ENCODE assay signal across 8 cellular contexts in the genomic region with DNA sequence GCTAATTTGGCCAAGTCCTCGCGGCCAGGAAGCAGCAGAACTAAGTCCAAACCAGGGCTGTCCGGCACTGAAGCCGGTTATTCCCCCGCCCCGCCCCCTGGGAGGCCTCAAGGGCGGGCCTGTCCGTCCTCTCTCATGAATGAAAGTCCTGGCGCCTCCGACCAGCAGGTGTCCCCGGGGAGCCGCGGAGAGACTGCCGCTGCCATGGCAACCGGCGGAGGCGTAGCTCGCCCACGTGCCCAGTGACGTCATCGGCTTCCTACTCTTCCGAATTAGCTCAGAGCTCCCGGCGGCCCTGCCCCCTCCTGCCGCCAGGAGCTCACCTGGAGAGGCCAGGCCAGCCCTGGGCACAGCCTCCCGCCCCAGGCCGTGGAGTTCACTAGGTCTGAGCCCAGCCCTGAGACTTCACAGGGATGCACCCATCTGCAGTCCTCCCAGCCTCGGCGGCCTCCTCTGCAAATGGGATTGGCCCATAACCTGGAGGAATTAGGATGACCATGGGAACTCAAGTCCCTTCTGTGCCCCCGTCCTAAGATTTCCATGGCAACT. TPM values are rescaled to one million over a fixed set of nuclear protein-coding genes. Genes with fewer than 3 reads are reported as not detected.
DNase-seq lines count a peak whose midpoint lies in the region; ATAC-seq and TF ChIP-seq lines count a peak whose summit lies in the region.

No MANE protein-coding gene starts in this region.

- H3K9me1 ChIP-seq in IMR-90 (ENCODE audit: insufficient read depth, low read length): no peaks in the 10 kb centered on the region

- peak overlapping the region in 1 of 2 experiments; percentile 37; a peak in 1 of 4 replicates for H4K8ac ChIP-seq in IMR-90 (ENCODE audit: low read depth in 2 of 2, low read length in 2 of 2)

- H3K27me3 ChIP-seq in IMR-90 (ENCODE audit: control insufficient read depth, insufficient read depth, low read length): no peaks in the 10 kb centered on the region

- H3K56ac ChIP-seq in IMR-90 (ENCODE audit: extremely low read depth, insufficient read depth, low read length): no peak overlapping the region

- CTCF ChIA-PET in IMR-90 (lab: Yijun Ruan, JAX) (interaction anchor here (0.7 to 3.2 kb wide), 10 partner anchors 10 to 161 kb away, joined by 3 to 19 read pairs (median 3); a partner anchor contains a TSS), OCI-LY7 (lab: Charles Lee; ENCODE audit: unreplicated experiment) (interaction anchor here (0.6 to 1.0 kb wide), 5 partner anchors 70 to 219 kb away, joined by 3 read pairs; a partner anchor contains a TSS)

- H3K14ac ChIP-seq in IMR-90 (replicated peaks; ENCODE audit: low read depth, low read length): peak overlapping the region; percentile 10; the same call in 1 of the 2 replicates

- H2BK15ac ChIP-seq in IMR-90 (ENCODE audit: low read depth, low read length): no peak overlapping the region

- H2BK120ac ChIP-seq in IMR-90 (ENCODE audit: low read depth, low read length): no peak overlapping the region

- peak; percentile 30; the same call in 1 of the 2 replicates for TF ChIP-seq POLR2A in IMR-90 (IDR thresholded peaks at IDR 0.05; ENCODE audit: low read depth, low read length)

- peak overlapping the region; percentile 86 for H2AK5ac ChIP-seq in IMR-90 (ENCODE audit: low read depth, low read length)

- BruUV-seq in IMR-90 (replicated peaks; lab: Mats Ljungman, UMichigan) (no TSS peak), OCI-LY7 (replicated peaks; lab: Mats Ljungman, UMichigan) (no TSS peak)

- H3K9me2 ChIP-seq in OCI-LY7 (ENCODE audit: insufficient read depth, low read length): no peaks in the 10 kb centered on the region

- no peak overlapping the region for H2BK5ac ChIP-seq in IMR-90 (ENCODE audit: low read depth, low read length, poor library complexity, severe bottlenecking)

- POLR2A ChIA-PET in IMR-90 (lab: Charles Lee; ENCODE audit: unreplicated experiment): no interaction called here
- POLR2A ChIA-PET in OCI-LY7 (lab: Charles Lee): interaction anchor here (0.6 to 0.7 kb wide), 2 partner anchors 62 to 160 kb away, joined by 3 to 4 read pairs; no protein-coding TSS in a partner anchor

- H3K27ac ChIP-seq in IMR-90 (ENCODE audit: insufficient read depth, low read length) (no peak overlapping the region), OCI-LY7 (ENCODE audit: low read depth, low read length, poor library complexity, severe bottlenecking) (peak overlapping the region; percentile 55)

- peak; percentile 85 for DNase-seq in COLO829 (ENCODE audit: low spot score)
- peak; percentile 97 for DNase-seq in IMR-90
- peak; percentile 99 for DNase-seq in OCI-LY7 (ENCODE audit: low spot score)
- DNase-seq in activated T-cell treated with anti-CD3 and anti-CD28 coated beads for 4 hours: peak; percentile 98
- peak; percentile 99 for DNase-seq in epidermal melanocyte (ENCODE audit: insufficient read length, low spot score)
- DNase-seq in midbrain (lab: John Stamatoyannopoulos, UW): peak; percentile 97
- peak; percentile 95 to 96 for DNase-seq in stimulated activated CD8-positive, alpha-beta memory T cell treated with anti-CD3 and anti-CD28 coated beads, Interleukin-15, amount 100 ng/mL, for 48 hours (ENCODE audit: low read depth in 2 of 2)

- H2AK9ac ChIP-seq in IMR-90 (replicated peaks; ENCODE audit: low read depth, low read length, poor library complexity): peak overlapping the region; percentile 95

- 3% methylated on average over 17 of the region's 30 CpGs; no CpG with 5 or more reads in 1 of the 2 experiments for WGBS in IMR-90 (ENCODE audit: extremely low coverage in 2 of 2, insufficient read length in 1 of 2), 2 experiments

- H4K20me1 ChIP-seq in IMR-90 (ENCODE audit: insufficient read depth, low read length) (peaks cover 28% of the 10 kb centered on the region), OCI-LY7 (ENCODE audit: insufficient read depth, low read length) (no peaks in the 10 kb centered on the region)

- ATAC-seq in GM21367 (IDR thresholded peaks at IDR 0.05; ENCODE audit: unreplicated experiment) (peak; percentile 43), IMR-90 (ENCODE audit: low read depth) (peak; percentile 78)

- intact Hi-C loops in IMR-90 (cut with micrococcal nuclease): loop anchor here (2.0 kb wide), 2 partner anchors 93 to 161 kb away; no protein-coding TSS in a partner anchor
- intact Hi-C loops in OCI-LY7 (cut with micrococcal nuclease; ENCODE audit: unreplicated experiment): loop anchor here (1.0 to 10.0 kb wide), 4 partner anchors 21 to 315 kb away; a partner anchor contains a TSS

- H3K79me2 ChIP-seq in OCI-LY7 (ENCODE audit: insufficient read depth, low read depth, low read length): no peaks in the 10 kb centered on the region

- H3K18ac ChIP-seq in IMR-90 (ENCODE audit: low read depth, low read length): no peak overlapping the region

- no peak overlapping the region for H3K9ac ChIP-seq in IMR-90 (ENCODE audit: low read depth, low read length)

- no peaks in the 10 kb centered on the region for H3K9me3 ChIP-seq in IMR-90 (ENCODE audit: control insufficient read depth, insufficient read depth, low read length)
- H3K9me3 ChIP-seq in OCI-LY7 (ENCODE audit: low read length): no peaks in the 10 kb centered on the region

- H3K4me2 ChIP-seq in IMR-90 (ENCODE audit: low read depth, low read length) (peak overlapping the region; percentile 86), OCI-LY7 (ENCODE audit: low read length) (peak overlapping the region; percentile 88)

- dilution Hi-C loops in IMR-90 (cut with HindIII; ENCODE audit: low sequenced_read_pairs, unreplicated experiment): no loop called here

- peak overlapping the region; percentile 1; the same call in 1 of the 2 replicates for H3K4ac ChIP-seq in IMR-90 (ENCODE audit: low read depth, low read length)

- peaks cover 5 to 20% of the 10 kb centered on the region in 2 experiments; a peak in 2 of 4 replicates for H3K79me1 ChIP-seq in IMR-90 (ENCODE audit: low read depth in 1 of 2, low read length in 2 of 2)

- no peak overlapping the region for H4K5ac ChIP-seq in IMR-90 (ENCODE audit: low read depth, low read length)

- peak; percentile 73 for TF ChIP-seq RAD21 in IMR-90 (IDR thresholded peaks at IDR 0.05; ENCODE audit: low read length)

- in situ Hi-C loops in IMR-90 (cut with MboI; ENCODE audit: low sequenced_read_pairs): no loop called here

- no peak overlapping the region for H4K91ac ChIP-seq in IMR-90 (ENCODE audit: insufficient read depth, low read depth, low read length)

- no peak overlapping the region for H2BK20ac ChIP-seq in IMR-90 (ENCODE audit: low read depth, low read length)

- no peak overlapping the region for H3K23ac ChIP-seq in IMR-90 (ENCODE audit: low read depth, low read length)

- H3K4me1 ChIP-seq in IMR-90 (ENCODE audit: control insufficient read depth, insufficient read depth, low read length): peaks cover 11% of the 10 kb centered on the region
- H3K4me1 ChIP-seq in OCI-LY7 (ENCODE audit: insufficient read depth, low read length, poor library complexity, severe bottlenecking): peaks cover 31% of the 10 kb centered on the region

- H3K4me3 ChIP-seq in IMR-90 (ENCODE audit: insufficient read depth, low read depth, low read length) (peak overlapping the region; percentile 100), OCI-LY7 (ENCODE audit: low read depth, low read length, poor library complexity, severe bottlenecking) (peak overlapping the region; percentile 74)

- peak overlapping the region; percentile 97 for H2AFZ ChIP-seq in IMR-90 (replicated peaks; ENCODE audit: low read length, poor library complexity)
- H2AFZ ChIP-seq in OCI-LY7 (ENCODE audit: low read length): no peak overlapping the region

- H3K36me3 ChIP-seq in IMR-90 (ENCODE audit: control insufficient read depth, insufficient read depth, low read length): peaks cover 15% of the 10 kb centered on the region; the same call in 1 of the 2 replicates
- peaks cover 23% of the 10 kb centered on the region; the same call in 1 of the 2 replicates for H3K36me3 ChIP-seq in OCI-LY7 (ENCODE audit: insufficient read depth, low read length)

- peak; percentile 97 for TF ChIP-seq CTCF in IMR-90 (conservative IDR thresholded peaks at IDR 0.05; ENCODE audit: low read depth, low read length)
- peak; percentile 72 for TF ChIP-seq CTCF in OCI-LY7 (conservative IDR thresholded peaks at IDR 0.05; ENCODE audit: low read length)

RNA-seq across cellular contexts. Expression of a gene that starts 1.3 kb away (rescaled TPM):
- total RNA-seq in IMR-90 (2012; rRNA removed): 4.8 and 5.0 TPM in 2 replicates
- polyA plus RNA-seq in IMR-90 (2012; rRNA removed): 6.9 and 8.8 TPM in 2 replicates
- 11.7 and 14.7 TPM in 2 replicates for polyA plus RNA-seq in IMR-90 (2012; cell fraction: cytosol; rRNA removed)
- polyA plus RNA-seq in IMR-90 (2012; cell fraction: nucleus; rRNA removed; ENCODE audit: low replicate concordance): 5.4 and 20.5 TPM in 2 replicates
- total RNA-seq in OCI-LY7 (2014; rRNA removed; shearing (Covaris generic)): 5.6 and 13.1 TPM in 2 replicates
- 6.7 and 7.2 TPM in 2 replicates for total RNA-seq in OCI-LY7 (2022)

RNA-seq across cellular contexts. Expression of a gene that starts 13.7 kb away (rescaled TPM):
- total RNA-seq in IMR-90 (2012; rRNA removed) (18.6 and 19.5 TPM in 2 replicates), OCI-LY7 (2022) (129 and 130 TPM in 2 replicates)
- polyA plus RNA-seq in IMR-90 (2012; rRNA removed): 61.8 and 65.3 TPM in 2 replicates
- 36.5 and 41.9 TPM in 2 replicates for polyA plus RNA-seq in IMR-90 (2012; cell fraction: cytosol; rRNA removed)
- 292 and 559 TPM in 2 replicates for polyA plus RNA-seq in IMR-90 (2012; cell fraction: nucleus; rRNA removed; ENCODE audit: low replicate concordance)
- total RNA-seq in OCI-LY7 (2014; rRNA removed; shearing (Covaris generic)): 88.4 and 98.6 TPM in 2 replicates

RNA-seq across cellular contexts. Expression of a gene that starts 20.5 kb away (rescaled TPM):
- total RNA-seq in IMR-90 (2012; rRNA removed) (1.8 and 1.9 TPM in 2 replicates), OCI-LY7 (2022) (4.6 and 4.7 TPM in 2 replicates)
- 20.3 and 27.0 TPM in 2 replicates for polyA plus RNA-seq in IMR-90 (2012; rRNA removed)
- 11.0 and 11.5 TPM in 2 replicates for polyA plus RNA-seq in IMR-90 (2012; cell fraction: cytosol; rRNA removed)
- 98.5 and 189 TPM in 2 replicates for polyA plus RNA-seq in IMR-90 (2012; cell fraction: nucleus; rRNA removed; ENCODE audit: low replicate concordance)
- 2.0 and 3.1 TPM in 2 replicates for total RNA-seq in OCI-LY7 (2014; rRNA removed; shearing (Covaris generic))

RNA-seq across cellular contexts. Expression of a gene that starts 21.2 kb away (rescaled TPM):
- total RNA-seq in IMR-90 (2012; rRNA removed): 4.1 and 4.2 TPM in 2 replicates
- polyA plus RNA-seq in IMR-90 (2012; rRNA removed): 18.6 and 19.1 TPM in 2 replicates
- polyA plus RNA-seq in IMR-90 (2012; cell fraction: cytosol; rRNA removed): 4.2 and 9.3 TPM in 2 replicates
- polyA plus RNA-seq in IMR-90 (2012; cell fraction: nucleus; rRNA removed; ENCODE audit: low replicate concordance): 87.7 and 168 TPM in 2 replicates
- total RNA-seq in OCI-LY7 (2014; rRNA removed; shearing (Covaris generic)): 27.4 and 31.0 TPM in 2 replicates
- 30.0 and 30.8 TPM in 2 replicates for total RNA-seq in OCI-LY7 (2022)

RNA-seq across cellular contexts. Expression of a gene that starts 42.5 kb away (rescaled TPM):
- 0.90 and 1.1 TPM in 2 replicates for total RNA-seq in IMR-90 (2012; rRNA removed)
- 3.2 and 3.4 TPM in 2 replicates for polyA plus RNA-seq in IMR-90 (2012; rRNA removed)
- polyA plus RNA-seq in IMR-90 (2012; cell fraction: cytosol; rRNA removed): 1.8 and 2.4 TPM in 2 replicates
- 7.6 and 17.1 TPM in 2 replicates for polyA plus RNA-seq in IMR-90 (2012; cell fraction: nucleus; rRNA removed; ENCODE audit: low replicate concordance)
- 8.6 and 9.4 TPM in 2 replicates for total RNA-seq in OCI-LY7 (2014; rRNA removed; shearing (Covaris generic))
- total RNA-seq in OCI-LY7 (2022): 17.3 and 18.2 TPM in 2 replicates
